34 cellular contexts compared by ENCODE assay signal in the genomic region with DNA sequence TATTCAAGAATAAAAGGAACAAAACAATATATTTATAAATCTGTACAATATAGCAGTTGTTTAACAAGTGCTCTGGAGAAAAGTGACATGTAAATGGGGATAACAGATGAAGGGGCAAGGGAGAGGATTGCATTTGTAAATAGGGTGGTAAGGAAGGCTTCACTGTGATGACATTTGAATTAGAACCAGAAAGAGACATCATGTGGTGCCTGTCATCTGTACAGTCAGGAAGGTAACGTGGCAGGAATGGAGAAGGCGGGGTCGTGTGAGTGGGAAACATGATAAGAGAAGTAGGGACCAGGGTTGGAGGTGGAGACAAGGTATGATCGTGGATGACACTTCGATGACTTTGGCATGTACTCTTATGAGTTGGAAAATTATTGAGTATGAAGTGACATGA.
A peak's percentile ranks its signal among the peaks of the same experiment; 100 is the strongest.
DNase-seq lines count a peak whose midpoint lies in the region; ATAC-seq, FAIRE-seq and TF ChIP-seq lines count a peak whose summit lies in the region.
"Had no signal": no experiment of that assay in that cellular context is flagged by ENCODE, and none has a peak within 500 bp of the region (broad histone marks: within the 10 kb centered on the region; RNA-seq: fewer than 3 reads in every experiment).

No MANE protein-coding gene starts in this region.

- H3K23ac ChIP-seq in mesenchymal stem cell (ENCODE audit: low read length in 2 of 2) = no peak overlapping the region

- WGBS in mesenchymal stem cell = 89% methylated on average over 5 of the region's 5 CpGs

- no peak overlapping the region for H2BK5ac ChIP-seq in mesenchymal stem cell (ENCODE audit: low read depth, low read length, poor library complexity, severe bottlenecking)

- H3K36me3 Mint-ChIP-seq in mesothelial cell of epicardium = peaks cover 3% of the 10 kb centered on the region
- H3K36me3 Mint-ChIP-seq: CD14-positive monocyte; CD4-positive, alpha-beta memory T cell; CD4-positive, CD25-positive, alpha-beta regulatory T cell; CD8-positive, alpha-beta memory T cell; CD8-positive, alpha-beta T cell had no signal

- H3K79me1 ChIP-seq in mesenchymal stem cell (replicated peaks; ENCODE audit: low read length, poor library complexity, severe bottlenecking) = no peaks in the 10 kb centered on the region

- H4K20me1 ChIP-seq in neural cell (ENCODE audit: insufficient read depth) = no peaks in the 10 kb centered on the region
- H4K20me1 ChIP-seq: BLaER1; BLaER1 treated with 17β-estradiol and CSF1 and Interleukin-3, amounts not matched to agents 10 nM and 100 nM had no signal

- no peak overlapping the region for H2BK15ac ChIP-seq in mesenchymal stem cell (ENCODE audit: low read depth, poor library complexity, severe bottlenecking)

- no peaks in the 10 kb centered on the region for H3K36me3 ChIP-seq in bronchial epithelial cell (ENCODE audit: control insufficient read depth, insufficient read depth, low read length)
- no peaks in the 10 kb centered on the region for H3K36me3 ChIP-seq in mesenchymal stem cell (ENCODE audit: control insufficient read depth in 1 of 2, insufficient read depth in 2 of 2, low read depth in 1 of 2, low read length in 2 of 2)
- no peaks in the 10 kb centered on the region for H3K36me3 ChIP-seq in neural cell (ENCODE audit: insufficient read depth, low read length)
- H3K36me3 ChIP-seq: BE2C; BLaER1; BLaER1 treated with 17β-estradiol and CSF1 and Interleukin-3, amounts not matched to agents 10 nM and 100 nM had no signal

- H3K9me2 ChIP-seq in neural cell (ENCODE audit: insufficient read depth, low read length) = no peaks in the 10 kb centered on the region

- H3K9me3 Mint-ChIP-seq in mesothelial cell of epicardium = peaks cover 15% of the 10 kb centered on the region

- H3K9me3 ChIP-seq in mesenchymal stem cell (ENCODE audit: control insufficient read depth, low read length) (peaks cover 13% of the 10 kb centered on the region), neural cell (ENCODE audit: low read length) (peaks cover 3% of the 10 kb centered on the region)
- H3K9me3 ChIP-seq: A549, BE2C, BLaER1, Caco-2 had no signal

- H2BK120ac ChIP-seq in mesenchymal stem cell (ENCODE audit: low read depth, low read length) = no peak overlapping the region

- no peaks in the 10 kb centered on the region for H3K27me3 Mint-ChIP-seq in mesothelial cell of epicardium (ENCODE audit: low read depth)
- H3K27me3 Mint-ChIP-seq: B cell; CD4-positive, alpha-beta memory T cell; CD4-positive, alpha-beta T cell; CD4-positive, CD25-positive, alpha-beta regulatory T cell; CD8-positive, alpha-beta memory T cell had no signal

- H3K27ac Mint-ChIP-seq in mesothelial cell of epicardium = no peak overlapping the region
- H3K27ac Mint-ChIP-seq: B cell; CD14-positive monocyte; CD4-positive, alpha-beta memory T cell; CD4-positive, alpha-beta T cell; CD4-positive, CD25-positive, alpha-beta regulatory T cell; CD8-positive, alpha-beta memory T cell; CD8-positive, alpha-beta T cell had no signal

- no peak overlapping the region for H3K4me3 Mint-ChIP-seq in mesothelial cell of epicardium
- H3K4me3 Mint-ChIP-seq: B cell; CD14-positive monocyte; CD4-positive, alpha-beta memory T cell; CD4-positive, alpha-beta T cell; CD4-positive, CD25-positive, alpha-beta regulatory T cell; CD8-positive, alpha-beta memory T cell; CD8-positive, alpha-beta T cell had no signal

- no peaks in the 10 kb centered on the region for H3K4me1 ChIP-seq in mesenchymal stem cell (ENCODE audit: control insufficient read depth, insufficient read depth, low read depth, low read length)
- H3K4me1 ChIP-seq: A549; BE2C; BLaER1; BLaER1 treated with 17β-estradiol and CSF1 and Interleukin-3, amounts not matched to agents 10 nM and 100 nM; Caco-2 had no signal

- H3K27me3 ChIP-seq in bronchial epithelial cell (ENCODE audit: control insufficient read depth, insufficient read depth, low read length) (no peaks in the 10 kb centered on the region), mesenchymal stem cell (ENCODE audit: control insufficient read depth in 1 of 2, insufficient read depth in 1 of 2, low read length in 2 of 2) (no peaks in the 10 kb centered on the region), neural cell (ENCODE audit: insufficient read depth, low read depth, low read length) (no peaks in the 10 kb centered on the region)
- H3K27me3 ChIP-seq: BE2C; BLaER1; BLaER1 treated with 17β-estradiol and CSF1 and Interleukin-3, amounts not matched to agents 10 nM and 100 nM had no signal

- H3K79me2 ChIP-seq in neural cell (replicated peaks; ENCODE audit: insufficient read depth, low read length) = no peaks in the 10 kb centered on the region

- H3K14ac ChIP-seq in mesenchymal stem cell (ENCODE audit: low read length in 2 of 2) = no peak overlapping the region

- TF ChIP-seq CTCF in bronchial epithelial cell (IDR thresholded peaks at IDR 0.05; ENCODE audit: insufficient read depth, low read length, severe bottlenecking) (no peak), neural cell (IDR thresholded peaks at IDR 0.05; ENCODE audit: poor library complexity, severe bottlenecking) (no peak), mesothelial cell of epicardium (IDR thresholded peaks at IDR 0.05; ENCODE audit: unreplicated experiment) (no peak)

- H3K4me1 Mint-ChIP-seq in mesothelial cell of epicardium = peaks cover 9% of the 10 kb centered on the region
- H3K4me1 Mint-ChIP-seq: B cell; CD14-positive monocyte; CD4-positive, alpha-beta memory T cell; CD4-positive, CD25-positive, alpha-beta regulatory T cell; CD8-positive, alpha-beta memory T cell had no signal

- FAIRE-seq in bronchial epithelial cell (lab: Jason Lieb, UNC) = peak; percentile 86
- FAIRE-seq: A549, D721Med had no signal

- no peak overlapping the region for H4K8ac ChIP-seq in mesenchymal stem cell (ENCODE audit: low read length)

- peaks cover 2% of the 10 kb centered on the region for H3F3A ChIP-seq in neural cell (ENCODE audit: insufficient read depth, low read length, poor library complexity, severe bottlenecking)

- no peak for ATAC-seq in HG03520 (IDR thresholded peaks at IDR 0.05; ENCODE audit: unreplicated experiment)
- ATAC-seq: A549; CD8-positive, alpha-beta T cell had no signal

- no peak for TF ChIP-seq RAD21 in neural cell (conservative IDR thresholded peaks at IDR 0.05)

- no peak overlapping the region for H3K27ac ChIP-seq in mesenchymal stem cell (ENCODE audit: low read length, poor library complexity, severe bottlenecking)
- no peak overlapping the region for H3K27ac ChIP-seq in neural cell (ENCODE audit: low read length)
- H3K27ac ChIP-seq: 22Rv1; A549; BLaER1; BLaER1 treated with 17β-estradiol and CSF1 and Interleukin-3, amounts not matched to agents 10 nM and 100 nM; C4-2B had no signal

- TF ChIP-seq EP300 in neural cell (conservative IDR thresholded peaks at IDR 0.05; ENCODE audit: poor library complexity, severe bottlenecking) = peak; percentile 75

- H4K91ac ChIP-seq in mesenchymal stem cell (ENCODE audit: low read length) = no peak overlapping the region

- H3K4me3 ChIP-seq in bronchial epithelial cell (ENCODE audit: low read depth, low read length) (no peak overlapping the region), mesenchymal stem cell (ENCODE audit: insufficient read depth in 1 of 2, low read depth in 1 of 2, low read length in 2 of 2) (no peak overlapping the region), neural cell (ENCODE audit: low read length) (no peak overlapping the region)
- H3K4me3 ChIP-seq: A549; BLaER1; BLaER1 treated with 17β-estradiol and CSF1 and Interleukin-3, amounts not matched to agents 10 nM and 100 nM had no signal

- H2AK5ac ChIP-seq in mesenchymal stem cell (ENCODE audit: low read length, severe bottlenecking) = no peak overlapping the region

- H3K4ac ChIP-seq in mesenchymal stem cell (ENCODE audit: low read depth in 1 of 2, low read length in 2 of 2) = no peak overlapping the region

- no peak for DNase-seq in bronchial epithelial cell (ENCODE audit: low read depth)
- no peak for DNase-seq in mesenchymal stem cell
- no peak for DNase-seq in mesothelial cell of epicardium (ENCODE audit: low spot score in 2 of 2, unreplicated experiment in 2 of 2)
- no peak for DNase-seq in activated T-cell treated with anti-CD3 and anti-CD28 coated beads, Interleukin-2, amount 50 U/mL, for 48 hours
- DNase-seq: 8988T; ACHN; AML-193; BE2C; C1 segment of cervical spinal cord; Caco-2; Calu3; CD4-positive, alpha-beta memory T cell; CD4-positive, alpha-beta T cell; CD4-positive, CD25-positive, alpha-beta regulatory T cell; CD8-positive, alpha-beta memory T cell; CD8-positive, alpha-beta T cell; COR-L47; DMS 273 treated with DMSO at 0.1 percent for 48 hours; DMS153; DMS53; DMS79; DMS79 treated with DMSO at 0.1 percent for 48 hours; DND-41; EL had no signal

- peak overlapping the region in 1 of 2 experiments; percentile 2 for H3K18ac ChIP-seq in mesenchymal stem cell (ENCODE audit: low read depth in 1 of 2, low read length in 2 of 2)

- H2BK12ac ChIP-seq in mesenchymal stem cell (ENCODE audit: low read length in 2 of 2) = no peak overlapping the region

- H3K9ac ChIP-seq in mesenchymal stem cell (ENCODE audit: low read length) = no peak overlapping the region
- no peak overlapping the region for H3K9ac ChIP-seq in neural cell (ENCODE audit: low read length)
- H3K9ac ChIP-seq: BLaER1; BLaER1 treated with 17β-estradiol and CSF1 and Interleukin-3, amounts not matched to agents 10 nM and 100 nM had no signal

- peak overlapping the region; percentile 5 for H2AFZ ChIP-seq in mesenchymal stem cell (ENCODE audit: low read depth, low read length)
- H2AFZ ChIP-seq in neural cell (ENCODE audit: low read depth, low read length) = no peak overlapping the region

- no peak overlapping the region for H3K4me2 ChIP-seq in mesenchymal stem cell (ENCODE audit: low read length, poor library complexity, severe bottlenecking)
- H3K4me2 ChIP-seq in neural cell (ENCODE audit: low read length) = no peak overlapping the region
- H3K4me2 ChIP-seq: A549; BLaER1; BLaER1 treated with 17β-estradiol and CSF1 and Interleukin-3, amounts not matched to agents 10 nM and 100 nM had no signal

TF ChIP-seq in neural cell, 6 proteins besides CTCF, POLR2A, EP300 and RAD21 (continues in another document):
- TF ChIP-seq SMC3 (conservative IDR thresholded peaks at IDR 0.05; ENCODE audit: poor library complexity) (no peak), POLR2AphosphoS5 (IDR thresholded peaks at IDR 0.05) (peak; percentile 67)
